ENCODE assay signal across 18 cellular contexts in genomic region chr1:63063367-63063766, GRCh38.
DNase-seq lines count a peak whose midpoint lies in the region; ATAC-seq and TF ChIP-seq lines count a peak whose summit lies in the region.
"Had no signal": no experiment of that assay in that cellular context is flagged by ENCODE, and none has a peak within 500 bp of the region (broad histone marks: within the 10 kb centered on the region; RNA-seq: fewer than 3 reads in every experiment).

No MANE protein-coding gene starts in this region.

- CTCF ChIA-PET in PC-3 (lab: Charles Lee) = no interaction called here

- no peaks in the 10 kb centered on the region for H3F3A ChIP-seq in PC-3 (ENCODE audit: low read length, unreplicated experiment)

- no peak overlapping the region for H3K27ac ChIP-seq in PC-3 (ENCODE audit: low read length)
- H3K27ac ChIP-seq: BLaER1 treated with 17β-estradiol and CSF1 and Interleukin-3, amounts not matched to agents 10 nM and 100 nM; foreskin keratinocyte; spleen; transverse colon had no signal

- no peaks in the 10 kb centered on the region for H3K9me2 ChIP-seq in PC-3 (replicated peaks; ENCODE audit: low read length)

- no peak overlapping the region for H2AFZ ChIP-seq in PC-3 (ENCODE audit: low read length)

- no peaks in the 10 kb centered on the region for H3K36me3 ChIP-seq in PC-3 (ENCODE audit: low read depth, low read length)
- H3K36me3 ChIP-seq: BLaER1 treated with 17β-estradiol and CSF1 and Interleukin-3, amounts not matched to agents 10 nM and 100 nM; spleen; transverse colon had no signal

- no peak overlapping the region for H3K4me3 ChIP-seq in PC-3 (ENCODE audit: low read length)
- H3K4me3 ChIP-seq in fibroblast of mammary gland (ENCODE audit: control insufficient read depth, low read depth, low read length) = no peak overlapping the region
- H3K4me3 ChIP-seq: BLaER1 treated with 17β-estradiol and CSF1 and Interleukin-3, amounts not matched to agents 10 nM and 100 nM; spleen; transverse colon had no signal

- TF ChIP-seq CTCF in GM10266 (IDR thresholded peaks at IDR 0.05; ENCODE audit: control insufficient read depth, insufficient read depth, low read depth, missing control alignments) = peak; percentile 24
- TF ChIP-seq CTCF in PC-3 (conservative IDR thresholded peaks at IDR 0.05; ENCODE audit: low read depth, low read length) = 0 out of 2 replicates have a peak, but pooled peaks have one; percentile 28
- TF ChIP-seq CTCF in fibroblast of mammary gland (conservative IDR thresholded peaks at IDR 0.05; ENCODE audit: control insufficient read depth, insufficient read depth, low read depth, low read length) = peak; percentile 11

- H3K4me1 ChIP-seq in PC-3 (ENCODE audit: insufficient read depth, low read length) = no peaks in the 10 kb centered on the region
- H3K4me1 ChIP-seq: BLaER1 treated with 17β-estradiol and CSF1 and Interleukin-3, amounts not matched to agents 10 nM and 100 nM; foreskin keratinocyte; spleen; transverse colon had no signal

- no TSS peak for BruUV-seq in PC-3 (replicated peaks; lab: Mats Ljungman, UMichigan)

- H3K79me2 ChIP-seq in PC-3 (ENCODE audit: low read length) = no peaks in the 10 kb centered on the region

- no peak overlapping the region for H3K4me2 ChIP-seq in PC-3 (ENCODE audit: low read length)
- H3K4me2 ChIP-seq: BLaER1 treated with 17β-estradiol and CSF1 and Interleukin-3, amounts not matched to agents 10 nM and 100 nM had no signal

- POLR2A ChIA-PET in PC-3 (lab: Charles Lee; ENCODE audit: unreplicated experiment) = no interaction called here

- no peak overlapping the region for H3K9ac ChIP-seq in PC-3 (ENCODE audit: low read length)
- H3K9ac ChIP-seq: BLaER1 treated with 17β-estradiol and CSF1 and Interleukin-3, amounts not matched to agents 10 nM and 100 nM had no signal

- H4K20me1 ChIP-seq in PC-3 (ENCODE audit: low read length) = no peaks in the 10 kb centered on the region
- H4K20me1 ChIP-seq: BLaER1 treated with 17β-estradiol and CSF1 and Interleukin-3, amounts not matched to agents 10 nM and 100 nM had no signal

- DNase-seq in GM10266 (ENCODE audit: extremely low spot score) = no peak
- DNase-seq in PC-3 = no peak
- DNase-seq in fibroblast of mammary gland (ENCODE audit: low read depth) = no peak
- DNase-seq in GM19240 (ENCODE audit: insufficient read length, low spot score) = no peak
- DNase-seq in middle frontal gyrus (ENCODE audit: extremely low spot score, low spot score) = no peak
- DNase-seq: activated CD4-positive, CD25-positive, alpha-beta regulatory T cell treated with anti-CD3 and anti-CD28 coated beads, Interleukin-2, amount 50 U/mL, for 72 hours; effector memory CD8-positive, alpha-beta T cell; foreskin keratinocyte; NCI-H1930; NCI-H526; spleen; stimulated activated naive B cell treated with anti-CD40 and anti-IgM and Interleukin-4, amounts not matched to agents 10 μg/mL and 1 μg/mL and 100 μg/mL, for 72 hours; transverse colon had no signal

- H3K9me3 ChIP-seq in PC-3 (ENCODE audit: low read length) = no peaks in the 10 kb centered on the region
- H3K9me3 ChIP-seq: BLaER1 treated with 17β-estradiol and CSF1 and Interleukin-3, amounts not matched to agents 10 nM and 100 nM; spleen; transverse colon had no signal

- intact Hi-C loops in PC-3 (cut with micrococcal nuclease) = no loop called here

- peaks cover 52% of the 10 kb centered on the region for H3K27me3 ChIP-seq in PC-3 (ENCODE audit: low read length)
- H3K27me3 ChIP-seq: BLaER1 treated with 17β-estradiol and CSF1 and Interleukin-3, amounts not matched to agents 10 nM and 100 nM; foreskin keratinocyte; transverse colon had no signal

- peak; percentile 71 for ATAC-seq in GM19351 (IDR thresholded peaks at IDR 0.05; ENCODE audit: unreplicated experiment)
- ATAC-seq in PC-3 = no peak
- no peak for ATAC-seq in GM19397 (IDR thresholded peaks at IDR 0.05; ENCODE audit: unreplicated experiment)
- ATAC-seq in GM18520 (IDR thresholded peaks at IDR 0.05; ENCODE audit: unreplicated experiment) = no peak
- ATAC-seq: activated naive CD4-positive, alpha-beta T cell treated with anti-CD3 and anti-CD28 coated beads, Interleukin-2, amount 50 U/mL, for 72 hours; effector memory CD8-positive, alpha-beta T cell; foreskin keratinocyte; stimulated activated naive B cell treated with anti-CD40 and anti-IgM and Interleukin-4, amounts not matched to agents 10 μg/mL and 1 μg/mL and 100 μg/mL, for 72 hours had no signal
